16 cellular contexts compared by ENCODE assay signal in the genomic region with DNA sequence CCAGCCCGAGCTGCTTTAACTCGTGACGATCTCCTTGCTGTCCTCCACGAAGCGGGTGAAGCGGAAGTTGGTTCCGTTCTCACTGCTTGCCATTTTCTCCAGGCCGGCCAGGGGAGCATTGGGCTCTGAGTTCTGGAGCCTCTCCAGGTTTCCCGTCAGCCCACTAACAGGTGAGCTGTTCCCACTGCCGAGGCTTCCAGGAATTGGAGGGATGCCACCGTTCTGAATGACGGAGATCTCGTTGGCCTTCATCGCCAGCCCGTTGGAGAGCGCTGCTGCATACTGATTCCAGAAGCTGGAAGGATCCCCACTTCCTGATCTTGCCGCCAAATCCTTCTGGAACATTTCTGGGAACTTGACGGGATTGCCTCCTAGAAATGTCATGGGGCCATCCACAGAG. TPM values are rescaled to one million over a fixed set of nuclear protein-coding genes. Genes with fewer than 3 reads are reported as not detected.
DNase-seq lines count a peak whose midpoint lies in the region; ATAC-seq and TF ChIP-seq lines count a peak whose summit lies in the region.
"Had no signal": no experiment of that assay in that cellular context is flagged by ENCODE, and none has a peak within 500 bp of the region (broad histone marks: within the 10 kb centered on the region; RNA-seq: fewer than 3 reads in every experiment).

No MANE protein-coding gene starts in this region.

- intact Hi-C loops in head of caudate nucleus (cut with DNase I) = no loop called here

- ATAC-seq in WTC11 = no peak
- no peak for ATAC-seq in HG03025 (IDR thresholded peaks at IDR 0.05; ENCODE audit: low FRiP score, unreplicated experiment)
- ATAC-seq in HG03045 (IDR thresholded peaks at IDR 0.05; ENCODE audit: unreplicated experiment) = no peak
- ATAC-seq: GM23338 had no signal

- CTCF ChIA-PET in WTC11 (lab: Charles Lee) = no interaction called here

- no peak overlapping the region for H3K4me3 Mint-ChIP-seq in WTC11
- H3K4me3 Mint-ChIP-seq: CD4-positive, CD25-positive, alpha-beta regulatory T cell; GM23338 had no signal

- DNase-seq in Ammon's horn (ENCODE audit: low spot score) (peak; percentile 71), WTC11 (ENCODE audit: low spot score) (no peak), head of caudate nucleus (peak in 25 of 42 donors; percentile 24 to 84 (median 60)), midbrain (lab: John Stamatoyannopoulos, UW) (peak; percentile 65), DMS53 treated with DMSO at 0.1 percent for 48 hours (lab: John Stamatoyannopoulos, UW; ENCODE audit: unreplicated experiment) (no peak)
- DNase-seq in stimulated activated CD4-positive, alpha-beta T cell treated with anti-CD3 and anti-CD28 coated beads, Interleukin-2, amount 100 ng/mL, for 24 hours = no peak
- DNase-seq: CD4-positive, CD25-positive, alpha-beta regulatory T cell; DMS79 treated with DMSO at 0.1 percent for 48 hours; GF-D8; KBM-7; NCI-H1048; NCI-H1694 treated with DMSO at 0.1 percent for 48 hours; SHP77 treated with DMSO at 0.1 percent for 48 hours had no signal

- no peak for TF ChIP-seq CTCF in WTC11 (IDR thresholded peaks at IDR 0.05)

- no peaks in the 10 kb centered on the region for H3K27me3 Mint-ChIP-seq in WTC11 (ENCODE audit: low read depth)

- H3K36me3 Mint-ChIP-seq in WTC11 = peaks cover 59% of the 10 kb centered on the region
- H3K36me3 Mint-ChIP-seq: CD4-positive, CD25-positive, alpha-beta regulatory T cell had no signal

- POLR2A ChIA-PET in WTC11 (lab: Charles Lee) = interaction anchor here (0.6 to 0.8 kb wide), 2 partner anchors 8 to 17 kb away, joined by 5 read pairs; no protein-coding TSS in a partner anchor

- H3K27ac Mint-ChIP-seq in WTC11 = peak overlapping the region; percentile 79; the same call in 1 of the 2 replicates
- H3K27ac Mint-ChIP-seq: GM23338 had no signal

- peaks cover 33% of the 10 kb centered on the region for H3K4me1 Mint-ChIP-seq in WTC11
- H3K4me1 Mint-ChIP-seq: CD4-positive, CD25-positive, alpha-beta regulatory T cell had no signal

- no peaks in the 10 kb centered on the region for H3K9me3 Mint-ChIP-seq in WTC11
- H3K9me3 Mint-ChIP-seq: GM23338 had no signal

TF ChIP-seq in WTC11, 78 proteins besides CTCF, POLR2A, EP300 and RAD21:
- TF ChIP-seq, protein P1, sequence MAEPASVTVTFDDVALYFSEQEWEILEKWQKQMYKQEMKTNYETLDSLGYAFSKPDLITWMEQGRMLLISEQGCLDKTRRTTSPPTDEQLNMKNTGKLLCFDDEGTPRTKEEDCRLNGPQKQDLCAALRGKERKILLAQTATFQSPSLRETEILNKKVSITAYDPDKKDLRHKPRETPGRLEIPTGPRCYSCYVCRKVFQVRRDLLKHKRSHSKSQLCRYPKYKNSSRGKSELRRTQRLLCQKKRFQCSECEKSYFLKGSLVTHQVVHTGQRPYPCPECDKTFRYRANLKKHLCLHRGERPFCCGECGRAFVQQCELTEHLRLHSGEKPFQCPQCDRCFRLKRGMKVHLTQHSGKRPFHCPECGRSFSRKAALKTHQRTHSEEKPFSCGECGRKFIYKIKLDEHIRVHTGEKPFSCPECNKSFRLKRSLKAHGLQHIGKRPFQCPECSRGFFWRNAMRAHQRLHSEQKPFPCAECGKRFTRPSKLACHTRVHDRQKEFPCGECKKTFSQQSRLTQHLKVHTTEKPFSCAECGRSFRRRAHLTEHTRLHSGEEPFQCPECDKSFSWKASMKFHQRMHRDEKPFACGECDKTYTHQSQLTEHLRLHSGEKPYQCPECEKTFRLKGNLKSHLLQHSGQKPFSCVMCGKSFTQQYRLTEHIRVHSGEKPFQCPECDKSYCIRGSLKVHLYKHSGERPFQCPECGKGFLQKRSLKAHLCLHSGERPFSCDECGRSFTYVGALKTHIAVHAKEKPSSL (CRISPR knock-in tag; conservative IDR thresholded peaks at IDR 0.05) = no peak
- TF ChIP-seq PRRX2 (CRISPR knock-in tag; IDR thresholded peaks at IDR 0.05) (no peak), NFYB (CRISPR knock-in tag; conservative IDR thresholded peaks at IDR 0.05; ENCODE audit: low read depth) (no peak), TEAD4 (CRISPR knock-in tag; IDR thresholded peaks at IDR 0.05) (no peak)
- TF ChIP-seq, protein P2, sequence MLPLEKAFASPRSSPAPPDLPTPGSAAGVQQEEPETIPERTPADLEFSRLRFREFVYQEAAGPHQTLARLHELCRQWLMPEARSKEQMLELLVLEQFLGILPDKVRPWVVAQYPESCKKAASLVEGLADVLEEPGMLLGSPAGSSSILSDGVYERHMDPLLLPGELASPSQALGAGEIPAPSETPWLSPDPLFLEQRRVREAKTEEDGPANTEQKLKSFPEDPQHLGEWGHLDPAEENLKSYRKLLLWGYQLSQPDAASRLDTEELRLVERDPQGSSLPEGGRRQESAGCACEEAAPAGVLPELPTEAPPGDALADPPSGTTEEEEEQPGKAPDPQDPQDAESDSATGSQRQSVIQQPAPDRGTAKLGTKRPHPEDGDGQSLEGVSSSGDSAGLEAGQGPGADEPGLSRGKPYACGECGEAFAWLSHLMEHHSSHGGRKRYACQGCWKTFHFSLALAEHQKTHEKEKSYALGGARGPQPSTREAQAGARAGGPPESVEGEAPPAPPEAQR (CRISPR knock-in tag; IDR thresholded peaks at IDR 0.05) = no peak

RNA-seq across cellular contexts. Expression of a gene that starts 14.0 kb away (rescaled TPM):
- 63.9 to 67.0 TPM (median 65.0 TPM) in 3 replicates for total RNA-seq in WTC11 (2021)
- total RNA-seq: CD4-positive, CD25-positive, alpha-beta regulatory T cell had no signal

Comparison
In these comparisons a context has a peak if more than half of its experiments do, and no peak if none do; other contexts are left out.
1. DNase-seq: peak in Ammon's horn (single experiment), head of caudate nucleus (25 of 42) and midbrain (single experiment); none in WTC11 (single experiment), DMS53 treated with DMSO at 0.1 percent for 48 hours (single experiment) and stimulated activated CD4-positive, alpha-beta T cell treated with anti-CD3 and anti-CD28 coated beads, Interleukin-2, amount 100 ng/mL, for 24 hours (0 of 2).